In the genomic region with DNA sequence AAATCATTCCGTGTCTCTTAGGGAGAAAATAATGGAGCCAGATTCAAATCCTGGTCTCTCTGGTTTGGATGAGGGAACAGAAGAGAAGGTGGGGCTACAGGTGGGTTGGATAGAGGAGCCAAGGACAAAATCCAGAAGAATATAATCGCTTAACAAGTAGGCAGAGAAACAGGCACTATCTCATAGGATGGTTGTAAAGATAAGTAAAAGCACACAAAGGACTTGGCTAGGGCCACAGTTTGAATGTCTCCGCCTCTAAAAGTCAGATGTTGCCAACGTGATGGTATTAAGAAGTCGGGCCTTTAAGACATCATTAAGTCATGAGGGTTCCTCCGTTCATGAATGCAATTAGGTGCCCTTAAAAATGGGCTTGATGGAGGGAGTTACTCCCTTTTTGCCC, we compare ENCODE assay signal across 15 cellular contexts. TPM values are rescaled to one million over a fixed set of nuclear protein-coding genes. Genes with fewer than 3 reads are reported as not detected.
DNase-seq lines count a peak whose midpoint lies in the region; ATAC-seq and TF ChIP-seq lines count a peak whose summit lies in the region.
"Had no signal": no experiment of that assay in that cellular context is flagged by ENCODE, and none has a peak within 500 bp of the region (broad histone marks: within the 10 kb centered on the region; RNA-seq: fewer than 3 reads in every experiment).

No MANE protein-coding gene starts in this region.

- H3K27me3 Mint-ChIP-seq in T-helper 17 cell (no peaks in the 10 kb centered on the region), nephron progenitor cell (ENCODE audit: low read depth, poor library complexity) (no peaks in the 10 kb centered on the region), endothelial cell (ENCODE audit: unreplicated experiment) (peaks cover 2% of the 10 kb centered on the region)
- H3K27me3 Mint-ChIP-seq: B cell; CD4-positive, alpha-beta T cell had no signal

- no peaks in the 10 kb centered on the region for H3K27me3 ChIP-seq in colonic mucosa

- TF ChIP-seq CTCF in colonic mucosa (IDR thresholded peaks at IDR 0.05) (no peak), nephron progenitor cell (IDR thresholded peaks at IDR 0.05) (no peak), endothelial cell (IDR thresholded peaks at IDR 0.05; ENCODE audit: unreplicated experiment) (no peak)

- no peak overlapping the region for H3K27ac Mint-ChIP-seq in T-helper 17 cell
- H3K27ac Mint-ChIP-seq in nephron progenitor cell: peak overlapping the region; percentile 89
- H3K27ac Mint-ChIP-seq in endothelial cell (ENCODE audit: unreplicated experiment): no peak overlapping the region
- H3K27ac Mint-ChIP-seq: B cell; CD4-positive, alpha-beta T cell had no signal

- no peaks in the 10 kb centered on the region for H3K4me1 ChIP-seq in colonic mucosa

- no peak for DNase-seq in T-helper 17 cell
- DNase-seq in colonic mucosa: peak; percentile 32
- no peak for DNase-seq in nephron progenitor cell
- no peak for DNase-seq in DMS153 treated with DMSO at 0.1 percent for 48 hours (lab: John Stamatoyannopoulos, UW; ENCODE audit: unreplicated experiment)
- DNase-seq in endothelial cell (ENCODE audit: low spot score): no peak
- no peak for DNase-seq in NCI-H1694 treated with DMSO at 0.1 percent for 48 hours (lab: John Stamatoyannopoulos, UW)
- no peak for DNase-seq in COR-L47 (lab: John Stamatoyannopoulos, UW)
- DNase-seq: C1 segment of cervical spinal cord; CD4-positive, alpha-beta T cell; DMS153; DND-41; GDM1 had no signal

- no peaks in the 10 kb centered on the region for H3K9me3 ChIP-seq in T-helper 17 cell (ENCODE audit: control insufficient read depth, low read length, poor library complexity, severe bottlenecking)
- no peaks in the 10 kb centered on the region for H3K9me3 ChIP-seq in colonic mucosa
- H3K9me3 ChIP-seq: HAP-1 had no signal

- H3K4me3 ChIP-seq in colonic mucosa: no peak overlapping the region
- H3K4me3 ChIP-seq: HAP-1 had no signal

- H3K36me3 Mint-ChIP-seq in T-helper 17 cell (ENCODE audit: low read depth) (peaks cover 2% of the 10 kb centered on the region), nephron progenitor cell (ENCODE audit: low read depth) (peaks cover 13% of the 10 kb centered on the region), endothelial cell (ENCODE audit: low read depth, unreplicated experiment) (no peaks in the 10 kb centered on the region)

- no peak overlapping the region for H3K9ac ChIP-seq in colonic mucosa (ENCODE audit: low read depth in 2 of 2, low read length in 2 of 2)

- intact Hi-C loops in colonic mucosa (cut with DNase I): no loop called here

- H3K4me3 Mint-ChIP-seq in T-helper 17 cell (peak overlapping the region; percentile 26), nephron progenitor cell (no peak overlapping the region), endothelial cell (ENCODE audit: unreplicated experiment) (no peak overlapping the region)
- H3K4me3 Mint-ChIP-seq: B cell; CD4-positive, alpha-beta T cell had no signal

- no peak overlapping the region for H3K27ac ChIP-seq in colonic mucosa

- H3K9me3 Mint-ChIP-seq in nephron progenitor cell (no peaks in the 10 kb centered on the region), endothelial cell (ENCODE audit: unreplicated experiment) (no peaks in the 10 kb centered on the region)
- H3K9me3 Mint-ChIP-seq: CD4-positive, alpha-beta T cell had no signal

- no peak for ATAC-seq in T-helper 17 cell
- ATAC-seq: HepG2 had no signal

- H3K4me1 Mint-ChIP-seq in T-helper 17 cell: peaks cover 42% of the 10 kb centered on the region
- H3K4me1 Mint-ChIP-seq in nephron progenitor cell: peaks cover 12% of the 10 kb centered on the region
- peaks cover 20% of the 10 kb centered on the region for H3K4me1 Mint-ChIP-seq in endothelial cell (ENCODE audit: unreplicated experiment)

- H3K36me3 ChIP-seq in colonic mucosa: no peaks in the 10 kb centered on the region
- H3K36me3 ChIP-seq: HAP-1 had no signal

RNA-seq across cellular contexts. Expression of gene SIK3, which starts 42.8 kb away (rescaled TPM):
- total RNA-seq in T-helper 17 cell (10 to 100 TPM; 82.7 to 87.5 TPM), colonic mucosa (10 to 100 TPM; 26.7 to 28.0 TPM), endothelial cell (ENCODE audit: unreplicated experiment) (29.4 TPM)
